Comparison of ENCODE assay signal across 9 cellular contexts in the genomic region with DNA sequence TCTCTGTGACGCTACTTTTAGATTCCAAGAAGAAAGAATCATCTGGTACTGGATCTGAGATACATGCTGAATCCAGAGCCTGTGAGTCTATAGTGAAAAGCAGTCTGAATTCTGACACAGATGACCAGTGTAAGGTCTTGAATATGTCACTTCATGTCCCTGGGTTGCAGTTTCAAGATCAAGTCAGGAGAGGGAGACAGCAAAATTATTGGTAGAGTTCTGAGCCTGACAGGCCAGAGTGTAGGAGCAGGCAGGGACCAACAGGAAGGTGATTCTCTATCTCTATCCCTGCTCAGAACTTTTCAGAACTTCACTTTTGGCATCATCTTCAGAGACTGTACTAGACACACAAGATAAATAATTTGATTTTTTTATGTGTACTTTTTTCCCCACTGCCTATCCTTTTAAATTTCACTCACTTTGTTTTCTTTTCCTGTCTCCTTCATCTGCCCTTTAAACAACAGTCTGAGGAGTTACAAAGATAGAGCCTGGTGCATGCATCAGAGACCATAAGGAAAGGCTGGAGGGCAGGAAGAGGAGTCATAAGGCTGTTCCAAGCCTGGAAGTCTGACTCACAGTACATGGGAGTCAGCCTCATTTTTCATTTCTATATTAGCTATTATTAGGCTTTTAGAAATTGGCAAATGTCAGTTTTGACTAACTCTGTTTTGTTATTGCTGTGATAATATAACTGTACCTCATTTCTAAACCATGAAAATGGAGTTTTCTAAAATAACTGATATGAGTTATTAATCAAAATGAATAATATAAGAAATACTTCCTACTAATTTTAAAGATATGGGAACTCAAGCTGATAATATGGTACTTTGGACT.
DNase-seq lines count a peak whose midpoint lies in the region; ATAC-seq and TF ChIP-seq lines count a peak whose summit lies in the region.
"Had no signal": no experiment of that assay in that cellular context is flagged by ENCODE, and none has a peak within 500 bp of the region (broad histone marks: within the 10 kb centered on the region; RNA-seq: fewer than 3 reads in every experiment).

No MANE protein-coding gene starts in this region.

- H4K20me1 ChIP-seq in PC-9 (ENCODE audit: insufficient read depth) = no peaks in the 10 kb centered on the region

- no peaks in the 10 kb centered on the region for H3K9me2 ChIP-seq in PC-9 (ENCODE audit: insufficient read depth)

- H3K27me3 ChIP-seq in PC-9 (ENCODE audit: insufficient read depth, low read depth) = no peaks in the 10 kb centered on the region
- no peaks in the 10 kb centered on the region for H3K27me3 ChIP-seq in upper lobe of right lung
- H3K27me3 ChIP-seq in ascending aorta = no peaks in the 10 kb centered on the region

- no peak overlapping the region for H3K4me2 ChIP-seq in PC-9

- H3K36me3 ChIP-seq in PC-9 (ENCODE audit: low read depth) (no peaks in the 10 kb centered on the region), upper lobe of right lung (no peaks in the 10 kb centered on the region), ascending aorta (no peaks in the 10 kb centered on the region)

- ATAC-seq in GM18502 (IDR thresholded peaks at IDR 0.05; ENCODE audit: poor library complexity, unreplicated experiment) (peak; percentile 54), HG02938 (IDR thresholded peaks at IDR 0.05; ENCODE audit: unreplicated experiment) (peak; percentile 59), upper lobe of right lung (peak; percentile 25), GM19023 (IDR thresholded peaks at IDR 0.05; ENCODE audit: unreplicated experiment) (no peak)

- H3F3A ChIP-seq in PC-9 (ENCODE audit: insufficient read depth, low read depth) = no peaks in the 10 kb centered on the region

- no peaks in the 10 kb centered on the region for H3K4me1 ChIP-seq in PC-9 (replicated peaks; ENCODE audit: insufficient read depth)
- no peaks in the 10 kb centered on the region for H3K4me1 ChIP-seq in upper lobe of right lung
- H3K4me1 ChIP-seq in ascending aorta = no peaks in the 10 kb centered on the region
- H3K4me1 ChIP-seq: parathyroid adenoma had no signal

- no peaks in the 10 kb centered on the region for H3K9me3 ChIP-seq in PC-9 (ENCODE audit: insufficient read depth, low read depth)
- no peaks in the 10 kb centered on the region for H3K9me3 ChIP-seq in upper lobe of right lung
- H3K9me3 ChIP-seq in ascending aorta = no peaks in the 10 kb centered on the region

- H3K79me2 ChIP-seq in PC-9 (ENCODE audit: low read depth) = no peaks in the 10 kb centered on the region
- H3K79me2 ChIP-seq: parathyroid adenoma had no signal

- CTCF ChIA-PET in PC-9 (lab: Charles Lee) = interaction anchor here (0.5 to 0.7 kb wide), 3 partner anchors 115 to 613 kb away, joined by 3 read pairs; partner anchors contain the start of gene GPR37

- no peak overlapping the region for H3K4me3 ChIP-seq in PC-9
- H3K4me3 ChIP-seq in upper lobe of right lung = no peak overlapping the region
- H3K4me3 ChIP-seq in ascending aorta = no peak overlapping the region

- intact Hi-C loops in PC-9 (cut with micrococcal nuclease; ENCODE audit: unreplicated experiment) = loop anchor here (1.0 to 10.0 kb wide), 4 partner anchors 358 to 874 kb away; partner anchors contain the start of gene GPR37
- intact Hi-C loops in head of caudate nucleus (cut with DNase I) = no loop called here
- intact Hi-C loops in upper lobe of right lung (cut with DNase I) = no loop called here
- intact Hi-C loops in ascending aorta (cut with DNase I) = loop anchor here (10.0 kb wide), 1 partner anchor 632 kb away; no protein-coding TSS in a partner anchor

- POLR2A ChIA-PET in PC-9 (lab: Charles Lee; ENCODE audit: unreplicated experiment) = no interaction called here

- TF ChIP-seq CTCF in PC-9 (conservative IDR thresholded peaks at IDR 0.05) (peak; percentile 53), upper lobe of right lung (IDR thresholded peaks at IDR 0.05) (peak; percentile 23), ascending aorta (IDR thresholded peaks at IDR 0.05) (peak in 1 of 3 experiments; percentile 13)

- no peak overlapping the region for H2AFZ ChIP-seq in PC-9
- H2AFZ ChIP-seq: parathyroid adenoma had no signal

- DNase-seq in PC-9 (peak in 1 of 2 experiments; percentile 14), head of caudate nucleus (peak in 28 of 42 donors; percentile 3 to 76 (median 33)), upper lobe of right lung (no peak), ascending aorta (ENCODE audit: low spot score in 2 of 2) (no peak)
- DNase-seq: activated B cell treated with CpG ODN at 0.5 μM for 24 hours had no signal

- no TSS peak for BruUV-seq in PC-9 (replicated peaks; lab: Mats Ljungman, UMichigan)

- H3K27ac ChIP-seq in PC-9 = no peak overlapping the region
- no peak overlapping the region for H3K27ac ChIP-seq in upper lobe of right lung
- H3K27ac ChIP-seq in ascending aorta = peak overlapping the region in 1 of 2 donors; percentile 5
- H3K27ac ChIP-seq: parathyroid adenoma had no signal

Comparison
In these comparisons a context has a peak if more than half of its experiments do, and no peak if none do; other contexts are left out.
1. DNase-seq: peak in head of caudate nucleus (28 of 42); none in upper lobe of right lung (single experiment) and ascending aorta (0 of 2).
2. intact Hi-C loops: an anchor here in PC-9 (1.0 to 10.0 kb wide) and ascending aorta (10.0 kb wide); none called in head of caudate nucleus and upper lobe of right lung.